28 cellular contexts compared by ENCODE assay signal in the genomic region with DNA sequence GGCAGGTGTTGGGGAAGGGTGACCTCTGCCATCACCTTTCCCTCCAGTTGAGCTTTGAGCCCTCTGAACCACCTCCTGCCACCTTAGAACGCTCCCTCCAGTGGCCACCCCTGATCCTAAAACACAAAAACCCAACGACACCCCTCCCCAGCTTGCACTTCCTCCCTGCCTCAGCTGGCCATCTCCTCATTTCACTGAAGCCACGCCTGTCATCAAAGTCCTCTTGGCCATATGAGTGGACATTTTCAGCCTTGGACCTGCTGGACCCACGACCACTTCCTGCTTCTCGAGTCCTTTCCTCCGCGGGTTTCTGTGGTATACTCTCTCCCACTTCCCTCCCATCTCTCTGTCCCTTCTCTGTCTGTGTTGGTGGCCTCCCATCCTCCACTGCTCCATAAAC.
"Had no signal": no experiment of that assay in that cellular context is flagged by ENCODE, and none has a peak within 500 bp of the region (broad histone marks: within the 10 kb centered on the region; RNA-seq: fewer than 3 reads in every experiment).

No MANE protein-coding gene starts in this region.

- H3K27ac Mint-ChIP-seq: activated CD4-positive, alpha-beta T cell treated with anti-CD3 and anti-CD28 coated beads, Interleukin-2, amount 10 ng/mL, durations not matched to agents 7 days and 5 days; activated naive CD8-positive, alpha-beta T cell; natural killer cell treated with Interleukin-12 subunit alpha and Interleukin-12 subunit beta and Interleukin-15 and Interleukin-18, amount 100 ng/mL, for 72 hours; stimulated activated naive CD8-positive, alpha-beta T cell treated with anti-CD3 and anti-CD28 coated beads, Interleukin-15, Interleukin-2, amounts not matched to agents 100 ng/mL and 50 ng/mL, for 24 hours had no signal

- H3K36me3 Mint-ChIP-seq: activated naive CD8-positive, alpha-beta T cell; natural killer cell treated with Interleukin-12 subunit alpha and Interleukin-12 subunit beta and Interleukin-15 and Interleukin-18, amount 100 ng/mL, for 72 hours had no signal

- H3K4me3 Mint-ChIP-seq: activated CD4-positive, alpha-beta T cell treated with anti-CD3 and anti-CD28 coated beads, Interleukin-2, amount 10 ng/mL, durations not matched to agents 7 days and 5 days; activated naive CD8-positive, alpha-beta T cell; natural killer cell treated with Interleukin-12 subunit alpha and Interleukin-12 subunit beta and Interleukin-15 and Interleukin-18, amount 100 ng/mL, for 72 hours; stimulated activated naive CD8-positive, alpha-beta T cell treated with anti-CD3 and anti-CD28 coated beads, Interleukin-15, Interleukin-2, amounts not matched to agents 100 ng/mL and 50 ng/mL, for 24 hours had no signal

- FAIRE-seq: astrocyte, colon, frontal cortex had no signal

- H3K27ac ChIP-seq: adrenal gland, esophagus muscularis mucosa, hepatocyte, left ventricle myocardium inferior, neutrophil, ovary, prostate gland, transverse colon, uterus, WERI-Rb-1 had no signal

- H3K36me3 ChIP-seq: neutrophil, ovary, prostate gland, transverse colon, uterus, WERI-Rb-1 had no signal

- H3K27me3 ChIP-seq: adrenal gland, esophagus muscularis mucosa, hepatocyte, neutrophil, ovary, transverse colon, uterus had no signal

- H3K4me2 ChIP-seq: hepatocyte had no signal

- H3K9me3 ChIP-seq: adrenal gland, esophagus muscularis mucosa, left ventricle myocardium inferior, neutrophil, ovary, prostate gland, transverse colon, uterus had no signal

- DNase-seq: activated CD4-positive, alpha-beta T cell treated with anti-CD3 and anti-CD28 coated beads, Interleukin-2, amount 10 ng/mL, durations not matched to agents 7 days and 5 days; activated CD4-positive, CD25-positive, alpha-beta regulatory T cell treated with anti-CD3 and anti-CD28 coated beads, Interleukin-2, amount 50 U/mL, for 72 hours; activated gamma-delta T cell treated with Interleukin-2 at 50 U/mL for 16 hours; activated T-cell treated with anti-CD3 and anti-CD28 coated beads, Interleukin-2, amount 50 U/mL, for 1 hour; adrenal gland; central memory CD4-positive, alpha-beta T cell; effector memory CD4-positive, alpha-beta T cell; glutamatergic neuron; kidney glomerular epithelial cell; left ventricle myocardium inferior; mammary epithelial cell; midbrain; ovary; stimulated activated CD4-positive, alpha-beta T cell treated with anti-CD3 and anti-CD28 coated beads, Interleukin-12 subunit alpha, Interleukin-12 subunit beta, amount 100 ng/mL, for 4 hours; substantia nigra; transverse colon; uterus; WERI-Rb-1 had no signal

- H3K79me2 ChIP-seq: hepatocyte had no signal

- H3K4me1 ChIP-seq: adrenal gland, prostate gland, transverse colon, uterus had no signal

- H3K4me3 ChIP-seq: adrenal gland, esophagus muscularis mucosa, hepatocyte, left ventricle myocardium inferior, ovary, prostate gland, transverse colon, uterus had no signal

- H3K9me3 Mint-ChIP-seq: activated CD4-positive, alpha-beta T cell treated with anti-CD3 and anti-CD28 coated beads, Interleukin-2, amount 10 ng/mL, durations not matched to agents 7 days and 5 days; natural killer cell treated with Interleukin-12 subunit alpha and Interleukin-12 subunit beta and Interleukin-15 and Interleukin-18, amount 100 ng/mL, for 72 hours; stimulated activated naive CD8-positive, alpha-beta T cell treated with anti-CD3 and anti-CD28 coated beads, Interleukin-15, Interleukin-2, amounts not matched to agents 100 ng/mL and 50 ng/mL, for 24 hours had no signal

- H2AFZ ChIP-seq: hepatocyte had no signal

- ATAC-seq: natural killer cell treated with Interleukin-12 subunit alpha and Interleukin-12 subunit beta and Interleukin-15 and Interleukin-18, amount 100 ng/mL, for 72 hours had no signal
